Comparison of ENCODE assay signal across 1 cellular context in genomic region chr1:6084781-6085495, GRCh38.
TF ChIP-seq lines count a peak whose summit lies in the region.

No MANE protein-coding gene starts in this region.

TF ChIP-seq in neural cell, 6 proteins besides CTCF, POLR2A, EP300 and RAD21:
- no peak for TF ChIP-seq REST (IDR thresholded peaks at IDR 0.05; ENCODE audit: borderline replicate concordance)
